1 cellular context compared by ENCODE assay signal in the genomic region with DNA sequence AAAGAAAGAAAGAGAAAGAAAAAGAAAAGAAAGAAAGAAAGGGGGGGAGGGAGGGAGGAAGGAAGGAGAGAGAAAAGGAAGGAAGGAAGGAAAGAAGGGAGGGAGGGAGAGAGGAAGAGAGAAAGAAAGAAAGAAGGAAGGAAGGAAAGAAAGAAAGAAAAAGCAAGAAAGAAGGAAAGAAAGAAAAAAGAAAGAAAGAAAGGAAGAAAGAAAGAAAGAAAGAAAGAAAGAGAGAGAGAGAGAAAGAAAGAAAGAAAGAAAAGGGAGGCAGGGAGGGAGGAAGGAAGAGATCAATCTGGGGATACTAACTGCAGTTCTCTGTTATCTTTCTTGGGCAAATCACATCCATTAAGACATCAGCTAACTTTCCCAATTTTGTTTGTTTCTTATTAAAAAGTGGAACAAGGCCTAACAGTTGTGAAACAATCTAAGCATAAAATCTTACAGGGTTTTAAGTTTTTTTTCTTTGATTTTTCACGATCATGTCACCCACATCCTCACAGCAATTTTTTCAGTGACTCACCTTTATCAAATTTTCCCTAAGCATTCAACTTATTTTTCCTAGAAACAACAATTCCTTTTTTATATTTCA.
TF ChIP-seq lines count a peak whose summit lies in the region.

No MANE protein-coding gene starts in this region.

TF ChIP-seq in endothelial cell of umbilical vein, 7 proteins besides CTCF, POLR2A, EP300 and RAD21:
- TF ChIP-seq FOS (IDR thresholded peaks at IDR 0.05; ENCODE audit: borderline replicate concordance, insufficient read depth, low read length) (no peak), MAX (IDR thresholded peaks at IDR 0.05; ENCODE audit: insufficient read depth, insufficient read length) (no peak), MYC (IDR thresholded peaks at IDR 0.05; ENCODE audit: low read depth, low read length) (no peak), POLR2AphosphoS5 (IDR thresholded peaks at IDR 0.05; ENCODE audit: insufficient read depth, low read depth, low read length) (no peak), GATA2 (IDR thresholded peaks at IDR 0.05; ENCODE audit: insufficient read depth, insufficient read length, low read depth, low read length) (no peak), JUN (IDR thresholded peaks at IDR 0.05; ENCODE audit: borderline replicate concordance, insufficient read depth, insufficient read length, low read depth) (no peak), EZH2 (IDR thresholded peaks at IDR 0.05; ENCODE audit: borderline replicate concordance, low read depth, low read length, severe bottlenecking) (no peak)
